Comparison of ENCODE assay signal across 14 cellular contexts in the genomic region with DNA sequence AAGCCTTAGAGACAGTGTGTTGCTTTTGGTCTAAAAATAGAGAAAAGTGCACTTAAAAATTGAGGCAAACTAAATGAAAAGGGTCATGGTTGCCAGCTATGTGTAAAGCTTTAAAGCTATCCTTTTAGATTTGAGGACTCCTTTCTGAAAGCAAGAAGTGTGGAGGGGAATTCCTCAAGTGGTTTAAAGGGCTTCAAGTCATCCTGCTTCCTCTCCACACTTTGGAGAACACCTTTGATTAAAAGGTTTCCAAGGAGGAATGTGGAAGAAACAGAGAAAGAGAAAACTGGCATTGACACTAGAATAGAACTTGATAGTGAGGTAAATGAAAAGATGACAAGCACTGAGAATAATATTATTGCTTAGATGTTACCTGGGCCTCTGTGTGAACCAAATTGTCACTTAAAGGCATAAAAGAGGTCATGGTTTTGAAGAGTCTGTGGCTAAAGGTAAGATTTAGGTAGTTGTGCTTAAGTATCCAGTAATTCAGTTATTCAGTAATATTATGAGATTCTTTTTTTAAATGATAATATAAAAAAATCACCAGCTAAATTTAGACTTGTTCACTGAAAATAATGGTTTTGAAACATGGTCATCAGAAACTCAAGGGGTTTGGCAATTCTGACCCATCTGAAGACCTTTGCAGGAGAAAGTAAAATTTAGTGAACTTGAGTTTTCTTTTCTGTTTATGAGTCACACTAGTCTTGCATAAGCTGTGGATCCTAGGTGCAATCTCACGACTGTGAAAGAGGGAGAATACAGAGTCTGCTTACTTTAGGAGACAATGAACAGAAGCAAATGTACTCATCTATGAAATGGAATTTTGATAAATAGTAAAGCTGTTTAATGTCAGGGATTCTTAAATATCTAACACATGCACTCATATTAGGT.
DNase-seq lines count a peak whose midpoint lies in the region; ATAC-seq, FAIRE-seq and TF ChIP-seq lines count a peak whose summit lies in the region.
"Had no signal": no experiment of that assay in that cellular context is flagged by ENCODE, and none has a peak within 500 bp of the region (broad histone marks: within the 10 kb centered on the region; RNA-seq: fewer than 3 reads in every experiment).

No MANE protein-coding gene starts in this region.

- no peak overlapping the region for H3K9ac ChIP-seq in astrocyte (ENCODE audit: low read length)

- CTCF ChIA-PET in BJ (lab: Yijun Ruan, JAX) (interaction anchor here (0.9 kb wide), 1 partner anchor 14 kb away, joined by 5 read pairs; no protein-coding TSS in a partner anchor), WTC11 (lab: Charles Lee) (no interaction called here)

- H3K9me3 Mint-ChIP-seq in astrocyte (ENCODE audit: unreplicated experiment) = peaks cover 6% of the 10 kb centered on the region
- no peaks in the 10 kb centered on the region for H3K9me3 Mint-ChIP-seq in activated naive CD8-positive, alpha-beta T cell treated with anti-CD3 and anti-CD28 coated beads, Interleukin-2, amount 50 U/mL, for 24 hours
- H3K9me3 Mint-ChIP-seq in WTC11 = peaks cover 13% of the 10 kb centered on the region

- H3K36me3 Mint-ChIP-seq in astrocyte (ENCODE audit: low read depth, unreplicated experiment) (no peaks in the 10 kb centered on the region), WTC11 (no peaks in the 10 kb centered on the region)
- H3K36me3 Mint-ChIP-seq in activated naive CD8-positive, alpha-beta T cell treated with anti-CD3 and anti-CD28 coated beads, Interleukin-2, amount 50 U/mL, for 24 hours (ENCODE audit: low read depth) = no peaks in the 10 kb centered on the region

- DNase-seq in BJ (ENCODE audit: low read depth) (peak; percentile 39), astrocyte (ENCODE audit: low read depth) (peak; percentile 69), ecto neural progenitor cell (ENCODE audit: low spot score) (no peak), dorsolateral prefrontal cortex (no peak), WTC11 (ENCODE audit: low spot score) (no peak)
- no peak for DNase-seq in activated naive CD8-positive, alpha-beta T cell treated with anti-CD3 and anti-CD28 coated beads, Interleukin-2, amount 50 U/mL, for 24 hours
- DNase-seq: activated T-cell treated with anti-CD3 and anti-CD28 coated beads, Interleukin-2, amount 50 U/mL, for 72 hours; midbrain; NCI-H1436 had no signal

- TF ChIP-seq CTCF in BJ (IDR thresholded peaks at IDR 0.05; ENCODE audit: insufficient read depth, low read depth, low read length) (no peak), astrocyte (IDR thresholded peaks at IDR 0.05; ENCODE audit: insufficient read depth, low read depth, low read length) (no peak), dorsolateral prefrontal cortex (IDR thresholded peaks at IDR 0.05 in 54 of 56, conservative IDR thresholded peaks at IDR 0.05 in 2 of 56; ENCODE audit: low read depth in 1 of 56, partially characterized antibody in 56 of 56) (no peak), WTC11 (IDR thresholded peaks at IDR 0.05) (no peak)

- H3K36me3 ChIP-seq in BJ (ENCODE audit: control insufficient read depth, insufficient read depth, low read length) (no peaks in the 10 kb centered on the region), astrocyte (ENCODE audit: insufficient read depth, low read length) (no peaks in the 10 kb centered on the region)

- H3K27ac Mint-ChIP-seq in astrocyte (ENCODE audit: unreplicated experiment) = no peak overlapping the region
- H3K27ac Mint-ChIP-seq in activated naive CD8-positive, alpha-beta T cell treated with anti-CD3 and anti-CD28 coated beads, Interleukin-2, amount 50 U/mL, for 24 hours = no peak overlapping the region
- no peak overlapping the region for H3K27ac Mint-ChIP-seq in WTC11
- H3K27ac Mint-ChIP-seq: activated T-cell treated with anti-CD3 and anti-CD28 coated beads, Interleukin-2, amount 50 U/mL, for 72 hours had no signal

- H3K4me2 ChIP-seq in astrocyte (ENCODE audit: low read length) = no peak overlapping the region
- H3K4me2 ChIP-seq: A549 had no signal

- no peaks in the 10 kb centered on the region for H3K79me2 ChIP-seq in astrocyte (ENCODE audit: insufficient read depth, low read length)

- H3K4me1 Mint-ChIP-seq in astrocyte (ENCODE audit: low read depth, unreplicated experiment) (peaks cover 2% of the 10 kb centered on the region), WTC11 (no peaks in the 10 kb centered on the region)
- H3K4me1 Mint-ChIP-seq in activated naive CD8-positive, alpha-beta T cell treated with anti-CD3 and anti-CD28 coated beads, Interleukin-2, amount 50 U/mL, for 24 hours = no peaks in the 10 kb centered on the region

- POLR2A ChIA-PET in BJ (lab: Charles Lee) (interaction anchor here (0.7 kb wide), 1 partner anchor 12 kb away, joined by 3 read pairs; no protein-coding TSS in a partner anchor), WTC11 (lab: Charles Lee) (no interaction called here)

- H3K27me3 Mint-ChIP-seq in astrocyte (ENCODE audit: low read depth, unreplicated experiment) (no peaks in the 10 kb centered on the region), WTC11 (ENCODE audit: low read depth) (no peaks in the 10 kb centered on the region)
- H3K27me3 Mint-ChIP-seq in activated naive CD8-positive, alpha-beta T cell treated with anti-CD3 and anti-CD28 coated beads, Interleukin-2, amount 50 U/mL, for 24 hours = peaks cover 2% of the 10 kb centered on the region

- intact Hi-C loops in dorsolateral prefrontal cortex (cut with DNase I) = no loop called here

- H3K4me3 Mint-ChIP-seq in astrocyte (ENCODE audit: unreplicated experiment) (no peak overlapping the region), WTC11 (no peak overlapping the region)
- H3K4me3 Mint-ChIP-seq in activated naive CD8-positive, alpha-beta T cell treated with anti-CD3 and anti-CD28 coated beads, Interleukin-2, amount 50 U/mL, for 24 hours = no peak overlapping the region
- H3K4me3 Mint-ChIP-seq: activated T-cell treated with anti-CD3 and anti-CD28 coated beads, Interleukin-2, amount 50 U/mL, for 72 hours had no signal

- no peak overlapping the region for H2AFZ ChIP-seq in astrocyte (ENCODE audit: low read depth, low read length)

- H3K4me3 ChIP-seq in BJ (ENCODE audit: low read depth, low read length) (no peak overlapping the region), astrocyte (ENCODE audit: insufficient read depth, low read depth, low read length) (no peak overlapping the region), dorsolateral prefrontal cortex (no peak overlapping the region)
- H3K4me3 ChIP-seq: A549, coronary artery had no signal

- H3K27me3 ChIP-seq in BJ (ENCODE audit: control insufficient read depth, insufficient read depth, low read length) = no peaks in the 10 kb centered on the region; the same call in 1 of the 2 replicates
- no peaks in the 10 kb centered on the region for H3K27me3 ChIP-seq in astrocyte (ENCODE audit: insufficient read depth, low read length)
- peaks cover 0 to 4% (median 0%) of the 10 kb centered on the region in 45 donors for H3K27me3 ChIP-seq in dorsolateral prefrontal cortex

- no peaks in the 10 kb centered on the region for H3K9me3 ChIP-seq in astrocyte (ENCODE audit: insufficient read depth, low read depth, low read length)
- H3K9me3 ChIP-seq: A549 had no signal

- FAIRE-seq in astrocyte (lab: Jason Lieb, UNC) = no peak
- FAIRE-seq: A549, TTC549 had no signal

- no peaks in the 10 kb centered on the region for H3K4me1 ChIP-seq in astrocyte (ENCODE audit: insufficient read depth, low read length)
- H3K4me1 ChIP-seq: A549 had no signal

- no peaks in the 10 kb centered on the region for H4K20me1 ChIP-seq in astrocyte (ENCODE audit: insufficient read depth, low read length)

- H3K27ac ChIP-seq in astrocyte (ENCODE audit: low read depth, low read length) (no peak overlapping the region), dorsolateral prefrontal cortex (no peak overlapping the region)
- H3K27ac ChIP-seq: A549, coronary artery had no signal

- peak; percentile 63 for ATAC-seq in GM21423 (IDR thresholded peaks at IDR 0.05; ENCODE audit: unreplicated experiment)
- ATAC-seq in HG03354 (IDR thresholded peaks at IDR 0.05; ENCODE audit: poor library complexity, severe bottlenecking, unreplicated experiment) = peak; percentile 72
- ATAC-seq in activated naive CD8-positive, alpha-beta T cell treated with anti-CD3 and anti-CD28 coated beads, Interleukin-2, amount 50 U/mL, for 24 hours = no peak
- no peak for ATAC-seq in WTC11
- ATAC-seq: A549; activated T-cell treated with anti-CD3 and anti-CD28 coated beads, Interleukin-2, amount 50 U/mL, for 72 hours had no signal

TF ChIP-seq in WTC11, 78 proteins besides CTCF, POLR2A, EP300 and RAD21 (continues in another document):
- TF ChIP-seq, protein P1, sequence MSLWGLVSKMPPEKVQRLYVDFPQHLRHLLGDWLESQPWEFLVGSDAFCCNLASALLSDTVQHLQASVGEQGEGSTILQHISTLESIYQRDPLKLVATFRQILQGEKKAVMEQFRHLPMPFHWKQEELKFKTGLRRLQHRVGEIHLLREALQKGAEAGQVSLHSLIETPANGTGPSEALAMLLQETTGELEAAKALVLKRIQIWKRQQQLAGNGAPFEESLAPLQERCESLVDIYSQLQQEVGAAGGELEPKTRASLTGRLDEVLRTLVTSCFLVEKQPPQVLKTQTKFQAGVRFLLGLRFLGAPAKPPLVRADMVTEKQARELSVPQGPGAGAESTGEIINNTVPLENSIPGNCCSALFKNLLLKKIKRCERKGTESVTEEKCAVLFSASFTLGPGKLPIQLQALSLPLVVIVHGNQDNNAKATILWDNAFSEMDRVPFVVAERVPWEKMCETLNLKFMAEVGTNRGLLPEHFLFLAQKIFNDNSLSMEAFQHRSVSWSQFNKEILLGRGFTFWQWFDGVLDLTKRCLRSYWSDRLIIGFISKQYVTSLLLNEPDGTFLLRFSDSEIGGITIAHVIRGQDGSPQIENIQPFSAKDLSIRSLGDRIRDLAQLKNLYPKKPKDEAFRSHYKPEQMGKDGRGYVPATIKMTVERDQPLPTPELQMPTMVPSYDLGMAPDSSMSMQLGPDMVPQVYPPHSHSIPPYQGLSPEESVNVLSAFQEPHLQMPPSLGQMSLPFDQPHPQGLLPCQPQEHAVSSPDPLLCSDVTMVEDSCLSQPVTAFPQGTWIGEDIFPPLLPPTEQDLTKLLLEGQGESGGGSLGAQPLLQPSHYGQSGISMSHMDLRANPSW (CRISPR knock-in tag; conservative IDR thresholded peaks at IDR 0.05; ENCODE audit: low read depth) = no peak
- TF ChIP-seq ZNF232 (CRISPR knock-in tag; IDR thresholded peaks at IDR 0.05) = no peak
- TF ChIP-seq SP1 (CRISPR knock-in tag; conservative IDR thresholded peaks at IDR 0.05) = no peak
- no peak for TF ChIP-seq SOX15 (CRISPR knock-in tag; IDR thresholded peaks at IDR 0.05)
- no peak for TF ChIP-seq FOXP1 (CRISPR knock-in tag; IDR thresholded peaks at IDR 0.05; ENCODE audit: borderline replicate concordance)
- TF ChIP-seq, protein P2, sequence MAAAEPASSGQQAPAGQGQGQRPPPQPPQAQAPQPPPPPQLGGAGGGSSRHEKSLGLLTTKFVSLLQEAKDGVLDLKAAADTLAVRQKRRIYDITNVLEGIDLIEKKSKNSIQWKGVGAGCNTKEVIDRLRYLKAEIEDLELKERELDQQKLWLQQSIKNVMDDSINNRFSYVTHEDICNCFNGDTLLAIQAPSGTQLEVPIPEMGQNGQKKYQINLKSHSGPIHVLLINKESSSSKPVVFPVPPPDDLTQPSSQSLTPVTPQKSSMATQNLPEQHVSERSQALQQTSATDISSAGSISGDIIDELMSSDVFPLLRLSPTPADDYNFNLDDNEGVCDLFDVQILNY (CRISPR knock-in tag; IDR thresholded peaks at IDR 0.05) = no peak
- no peak for TF ChIP-seq SMAD4 (CRISPR knock-in tag; IDR thresholded peaks at IDR 0.05)

Comparison
In these comparisons a context has a peak if more than half of its experiments do, and no peak if none do; other contexts are left out.
1. DNase-seq: peak in BJ (single experiment) and astrocyte (single experiment); none in ecto neural progenitor cell (single experiment), activated naive CD8-positive, alpha-beta T cell treated with anti-CD3 and anti-CD28 coated beads, Interleukin-2, amount 50 U/mL, for 24 hours (single experiment), dorsolateral prefrontal cortex (0 of 10) and WTC11 (single experiment).
2. ATAC-seq: peak in GM21423 (single experiment) and HG03354 (single experiment); none in activated naive CD8-positive, alpha-beta T cell treated with anti-CD3 and anti-CD28 coated beads, Interleukin-2, amount 50 U/mL, for 24 hours (single experiment) and WTC11 (single experiment).